In the genomic region with DNA sequence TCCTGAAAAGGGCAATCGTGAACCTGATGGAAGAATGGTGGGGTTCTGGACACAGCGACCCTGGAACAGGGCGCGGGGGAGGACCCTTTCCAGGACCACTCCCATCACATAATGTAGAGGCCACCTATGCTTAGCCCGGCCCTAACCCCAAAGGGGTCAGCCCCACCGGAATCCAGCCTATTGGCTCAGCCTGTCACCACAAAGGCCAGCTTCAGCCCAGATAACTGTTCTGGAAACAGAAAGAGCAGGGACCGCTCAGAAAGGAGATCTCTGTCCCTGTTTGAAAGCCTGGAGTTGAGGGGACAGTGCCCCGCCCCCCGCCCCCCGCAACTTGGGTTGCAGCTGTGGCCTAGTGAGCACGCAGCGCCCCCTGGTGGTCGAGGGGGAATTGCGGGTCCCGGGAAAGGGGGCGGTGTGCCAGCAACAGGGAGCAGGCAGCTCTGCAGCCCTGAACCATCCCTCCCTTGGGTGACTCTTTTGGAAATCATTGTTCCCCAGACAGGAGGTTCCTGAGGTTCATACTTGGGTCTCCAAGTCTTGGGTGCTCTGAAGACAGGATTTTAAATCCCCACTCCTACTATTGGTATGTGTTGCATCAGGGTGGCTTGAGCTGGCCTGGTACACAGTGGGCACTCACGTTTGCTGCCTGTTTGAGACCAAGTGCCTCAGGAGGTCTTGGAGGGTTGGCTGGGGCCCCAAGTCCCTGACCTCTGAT, we compare ENCODE assay signal across 8 cellular contexts. TPM values are rescaled to one million over a fixed set of nuclear protein-coding genes. Genes with fewer than 3 reads are reported as not detected.
DNase-seq lines count a peak whose midpoint lies in the region; ATAC-seq and TF ChIP-seq lines count a peak whose summit lies in the region.

No MANE protein-coding gene starts in this region.

- no peaks in the 10 kb centered on the region for H3K36me3 Mint-ChIP-seq in naive thymus-derived CD8-positive, alpha-beta T cell
- no peaks in the 10 kb centered on the region for H3K36me3 Mint-ChIP-seq in stimulated activated effector memory CD8-positive, alpha-beta T cell treated with anti-CD3 and anti-CD28 coated beads, Interleukin-12 subunit alpha, Interleukin-12 subunit beta, amount 100 ng/mL, for 72 hours

- peaks cover 0 to 5% (median 0%) of the 10 kb centered on the region in 4 donors for H3K4me1 Mint-ChIP-seq in naive thymus-derived CD8-positive, alpha-beta T cell
- H3K4me1 Mint-ChIP-seq in stimulated activated effector memory CD8-positive, alpha-beta T cell treated with anti-CD3 and anti-CD28 coated beads, Interleukin-12 subunit alpha, Interleukin-12 subunit beta, amount 100 ng/mL, for 72 hours: peaks cover 11% of the 10 kb centered on the region

- peak; percentile 59 to 67 for ATAC-seq in naive thymus-derived CD8-positive, alpha-beta T cell
- ATAC-seq in stimulated activated effector memory CD8-positive, alpha-beta T cell treated with anti-CD3 and anti-CD28 coated beads, Interleukin-12 subunit alpha, Interleukin-12 subunit beta, amount 100 ng/mL, for 72 hours: peak; percentile 66
- no peak for ATAC-seq in HG03159 (IDR thresholded peaks at IDR 0.05; ENCODE audit: unreplicated experiment)

- no peaks in the 10 kb centered on the region for H3K9me3 Mint-ChIP-seq in naive thymus-derived CD8-positive, alpha-beta T cell
- H3K9me3 Mint-ChIP-seq in stimulated activated effector memory CD8-positive, alpha-beta T cell treated with anti-CD3 and anti-CD28 coated beads, Interleukin-12 subunit alpha, Interleukin-12 subunit beta, amount 100 ng/mL, for 72 hours: no peaks in the 10 kb centered on the region

- TF ChIP-seq CTCF in 22Rv1 (IDR thresholded peaks at IDR 0.05) (peak; percentile 97), GM10266 (IDR thresholded peaks at IDR 0.05; ENCODE audit: control insufficient read depth, insufficient read depth, low read depth, missing control alignments) (peak; percentile 92)

- no peak overlapping the region for H3K27ac ChIP-seq in 22Rv1

- POLR2A ChIA-PET in naive thymus-derived CD8-positive, alpha-beta T cell (lab: Charles Lee): interaction anchor here (0.8 kb wide), 1 partner anchor 22 kb away, joined by 3 read pairs; no protein-coding TSS in a partner anchor

- no peak for TF ChIP-seq POLR2A in erythroblast (IDR thresholded peaks at IDR 0.05; ENCODE audit: low read length)

- H3K27me3 Mint-ChIP-seq in naive thymus-derived CD8-positive, alpha-beta T cell: peaks cover 0 to 9% (median 1%) of the 10 kb centered on the region in 5 donors

- no peak overlapping the region for H3K4me3 Mint-ChIP-seq in naive thymus-derived CD8-positive, alpha-beta T cell
- H3K4me3 Mint-ChIP-seq in stimulated activated effector memory CD8-positive, alpha-beta T cell treated with anti-CD3 and anti-CD28 coated beads, Interleukin-12 subunit alpha, Interleukin-12 subunit beta, amount 100 ng/mL, for 72 hours: no peak overlapping the region

- no peak overlapping the region for H3K27ac Mint-ChIP-seq in naive thymus-derived CD8-positive, alpha-beta T cell
- H3K27ac Mint-ChIP-seq in stimulated activated effector memory CD8-positive, alpha-beta T cell treated with anti-CD3 and anti-CD28 coated beads, Interleukin-12 subunit alpha, Interleukin-12 subunit beta, amount 100 ng/mL, for 72 hours: no peak overlapping the region

- peak; percentile 88 for DNase-seq in GM10266 (ENCODE audit: extremely low spot score)
- peak; percentile 58 for DNase-seq in NCI-H69 (lab: John Stamatoyannopoulos, UW)
- peak; percentile 99 for DNase-seq in activated CD8-positive, alpha-beta memory T cell treated with anti-CD3 and anti-CD28 coated beads, Interleukin-2, amount 50 U/mL, for 48 hours
- DNase-seq in erythroblast (lab: John Stamatoyannopoulos, UW): peak; percentile 64 to 81
- peak; percentile 52 to 84 (median 72) for DNase-seq in naive thymus-derived CD8-positive, alpha-beta T cell
- DNase-seq in stimulated activated effector memory CD8-positive, alpha-beta T cell treated with anti-CD3 and anti-CD28 coated beads, Interleukin-12 subunit alpha, Interleukin-12 subunit beta, amount 100 ng/mL, for 72 hours (ENCODE audit: low spot score in 2 of 2): peak; percentile 80 to 91

RNA-seq across cellular contexts. Expression of gene SIGLEC1, which starts 1.5 kb away (rescaled TPM):
- total RNA-seq in naive thymus-derived CD8-positive, alpha-beta T cell: under 1 TPM; 0.22 to 0.62 TPM
- not detected for polyA plus RNA-seq in naive thymus-derived CD8-positive, alpha-beta T cell

RNA-seq across cellular contexts. Expression of gene HSPA12B, which starts 21.6 kb away (rescaled TPM):
- total RNA-seq in naive thymus-derived CD8-positive, alpha-beta T cell: not detected
- under 1 TPM in 2 of 3 donors, not detected in 1; 0.05 to 0.07 TPM for polyA plus RNA-seq in naive thymus-derived CD8-positive, alpha-beta T cell

RNA-seq across cellular contexts. Expression of gene ADAM33, which starts 29.1 kb away (rescaled TPM):
- not detected for total RNA-seq in naive thymus-derived CD8-positive, alpha-beta T cell
- polyA plus RNA-seq in naive thymus-derived CD8-positive, alpha-beta T cell: not detected

RNA-seq across cellular contexts. Expression of gene GFRA4, which starts 47.7 kb away (rescaled TPM):
- not detected for total RNA-seq in naive thymus-derived CD8-positive, alpha-beta T cell
- not detected for polyA plus RNA-seq in naive thymus-derived CD8-positive, alpha-beta T cell

RNA-seq across cellular contexts. Expression of gene ADISSP, which starts 56.7 kb away (rescaled TPM):
- total RNA-seq in naive thymus-derived CD8-positive, alpha-beta T cell: 10 to 100 TPM; 19.5 to 19.6 TPM
- 10 to 100 TPM; 17.6 to 32.4 (median 22.2) TPM for polyA plus RNA-seq in naive thymus-derived CD8-positive, alpha-beta T cell
